7 cellular contexts compared by ENCODE assay signal in genomic region chr2:44360749-44361329, GRCh38. TPM values are rescaled to one million over a fixed set of nuclear protein-coding genes. Genes with fewer than 3 reads are reported as not detected.
A peak's percentile ranks its signal among the peaks of the same experiment; 100 is the strongest.
DNase-seq lines count a peak whose midpoint lies in the region; ATAC-seq and TF ChIP-seq lines count a peak whose summit lies in the region.

No MANE protein-coding gene starts in this region.

- H3K27me3 Mint-ChIP-seq in activated B cell treated with CpG ODN at 0.5 μM for 24 hours, result no peaks in the 10 kb centered on the region

- no peaks in the 10 kb centered on the region for H3K27me3 ChIP-seq in neutrophil

- peaks cover 16% of the 10 kb centered on the region for H3K36me3 Mint-ChIP-seq in activated B cell treated with CpG ODN at 0.5 μM for 24 hours (ENCODE audit: low read depth)

- peak overlapping the region; percentile 97 for H3K27ac ChIP-seq in neutrophil

- CTCF ChIA-PET in activated B cell treated with CpG ODN at 0.5 μM for 24 hours (lab: Charles Lee), result interaction anchor here (0.5 to 0.7 kb wide), 2 partner anchors 30 to 119 kb away, joined by 3 to 4 read pairs; no protein-coding TSS in a partner anchor

- TF ChIP-seq CTCF in GM12865 (IDR thresholded peaks at IDR 0.05; ENCODE audit: insufficient read depth, low read depth, low read length, missing control alignments) (no peak), activated B cell treated with CpG ODN at 0.5 μM for 24 hours (IDR thresholded peaks at IDR 0.05) (no peak), fibroblast of mammary gland (conservative IDR thresholded peaks at IDR 0.05; ENCODE audit: control insufficient read depth, insufficient read depth, low read depth, low read length) (no peak), neutrophil (IDR thresholded peaks at IDR 0.05) (no peak)

- H3K4me3 ChIP-seq in GM12865 (ENCODE audit: low read depth, low read length) (peak overlapping the region; percentile 85), fibroblast of mammary gland (ENCODE audit: control insufficient read depth, low read depth, low read length) (peak overlapping the region; percentile 98), neutrophil (ENCODE audit: low read depth in 1 of 2, low read length in 1 of 2) (peak overlapping the region; percentile 77 to 92)

- intact Hi-C loops in activated B cell treated with CpG ODN at 0.5 μM for 24 hours (cut with micrococcal nuclease), result loop anchor here (1.0 to 10.0 kb wide), 5 partner anchors 124 to 1204 kb away; partner anchors contain the start of genes PPM1B and THADA

- H3K36me3 ChIP-seq in neutrophil, result peaks cover 4% of the 10 kb centered on the region

- H3K4me3 Mint-ChIP-seq in activated B cell treated with CpG ODN at 0.5 μM for 24 hours, result peak overlapping the region; percentile 93

- H3K9me3 Mint-ChIP-seq in activated B cell treated with CpG ODN at 0.5 μM for 24 hours, result no peaks in the 10 kb centered on the region

- H3K4me1 Mint-ChIP-seq in activated B cell treated with CpG ODN at 0.5 μM for 24 hours, result peaks cover 35% of the 10 kb centered on the region

- ATAC-seq in HG03135 (IDR thresholded peaks at IDR 0.05; ENCODE audit: unreplicated experiment) (peak; percentile 2), activated B cell treated with CpG ODN at 0.5 μM for 24 hours (ENCODE audit: low read depth) (peak; percentile 11), GM18907 (IDR thresholded peaks at IDR 0.05; ENCODE audit: unreplicated experiment) (no peak)

- H3K9me3 ChIP-seq in neutrophil, result no peaks in the 10 kb centered on the region

- peak overlapping the region; percentile 100 for H3K27ac Mint-ChIP-seq in activated B cell treated with CpG ODN at 0.5 μM for 24 hours

- H3K4me1 ChIP-seq in neutrophil (ENCODE audit: control insufficient read depth in 1 of 2, insufficient read depth in 1 of 2, low read depth in 1 of 2, low read length in 1 of 2), result peaks cover 20 to 21% of the 10 kb centered on the region in 2 experiments

- POLR2A ChIA-PET in activated B cell treated with CpG ODN at 0.5 μM for 24 hours (lab: Charles Lee), result interaction anchor here (0.6 to 4.2 kb wide), 11 partner anchors 10 to 1550 kb away, joined by 3 to 59 read pairs (median 5); partner anchors contain the start of genes LRPPRC and PPM1B

- DNase-seq in GM12865 (ENCODE audit: low read depth) (no peak), activated B cell treated with CpG ODN at 0.5 μM for 24 hours (no peak), fibroblast of mammary gland (ENCODE audit: low read depth) (peak; percentile 21), OCI-M2 (lab: John Stamatoyannopoulos, UW; ENCODE audit: unreplicated experiment) (no peak)

RNA-seq across cellular contexts. Expression of gene PREPL, which starts 0.5 kb away (rescaled TPM):
- 29.2 and 33.3 TPM in 2 replicates for total RNA-seq in activated B cell treated with CpG ODN at 0.5 μM for 24 hours

RNA-seq across cellular contexts. Expression of gene CAMKMT, which starts 0.9 kb away (rescaled TPM):
- 17.4 and 21.2 TPM in 2 replicates for total RNA-seq in activated B cell treated with CpG ODN at 0.5 μM for 24 hours
